In genomic region chr5:91380491-91381133, GRCh38 we compare ENCODE assay signal across 8 cellular contexts. TPM values are rescaled to one million over a fixed set of nuclear protein-coding genes. Genes with fewer than 3 reads are reported as not detected.
DNase-seq lines count a peak whose midpoint lies in the region; ATAC-seq and TF ChIP-seq lines count a peak whose summit lies in the region.

No MANE protein-coding gene starts in this region.

- peaks cover 39% of the 10 kb centered on the region for H3K27me3 Mint-ChIP-seq in brain

- H3K4me3 ChIP-seq in iPS-18a (ENCODE audit: low read length) (peak overlapping the region; percentile 95), skeletal muscle cell (ENCODE audit: low read depth, low read length) (peak overlapping the region; percentile 90)

- H3K9me3 ChIP-seq in iPS-18a (ENCODE audit: control insufficient read depth, low read depth, low read length) = no peaks in the 10 kb centered on the region

- H3K9ac ChIP-seq in iPS-18a (ENCODE audit: low read length) = peak overlapping the region; percentile 100

- peak; percentile 90 for DNase-seq in NCI-H2107 (lab: John Stamatoyannopoulos, UW)
- peak; percentile 95 for DNase-seq in UCSD-AML1 (lab: John Stamatoyannopoulos, UW; ENCODE audit: unreplicated experiment)
- peak; percentile 82 for DNase-seq in skeletal muscle cell (ENCODE audit: low read depth)

- H3K36me3 ChIP-seq in iPS-18a (ENCODE audit: control insufficient read depth, low read depth, low read length) = peaks cover 21% of the 10 kb centered on the region

- H3K4me1 Mint-ChIP-seq in brain = peaks cover 44% of the 10 kb centered on the region

- peaks cover 0 to 8% (median 2%) of the 10 kb centered on the region in 5 experiments for H3K9me3 Mint-ChIP-seq in brain

- ATAC-seq in GM18520 (IDR thresholded peaks at IDR 0.05; ENCODE audit: unreplicated experiment) (peak; percentile 31), HG03064 (IDR thresholded peaks at IDR 0.05; ENCODE audit: low read depth, unreplicated experiment) (peak; percentile 49)

- TF ChIP-seq CTCF in 22Rv1 (IDR thresholded peaks at IDR 0.05) (no peak), brain (conservative IDR thresholded peaks at IDR 0.05) (no peak)

- H3K36me3 Mint-ChIP-seq in brain = peaks cover 63% of the 10 kb centered on the region

- H3K4me3 Mint-ChIP-seq in brain = peak overlapping the region; percentile 92 to 100 (median 96)

- H3K4me1 ChIP-seq in iPS-18a (ENCODE audit: control insufficient read depth, low read depth, low read length) = peaks cover 16% of the 10 kb centered on the region

- H3K27ac ChIP-seq in 22Rv1 (peak overlapping the region; percentile 99), iPS-18a (ENCODE audit: low read length) (peak overlapping the region; percentile 86)

- no peaks in the 10 kb centered on the region for H3K27me3 ChIP-seq in iPS-18a (ENCODE audit: control insufficient read depth, insufficient read depth, low read length)

- H3K27ac Mint-ChIP-seq in brain = peak overlapping the region; percentile 98 to 100 (median 100)

RNA-seq across cellular contexts. Expression of gene ARRDC3, which starts 2.5 kb away (rescaled TPM):
- 16.4 TPM for polyA plus RNA-seq in brain (ENCODE audit: insufficient read depth, low read depth, low replicate concordance)

Comparison
In these comparisons a context has a peak if more than half of its experiments do, and no peak if none do; other contexts are left out.
1. Peak in every context shown above with its lines: DNase-seq, ATAC-seq, H3K4me3 ChIP-seq and H3K27ac ChIP-seq.